In the genomic region with DNA sequence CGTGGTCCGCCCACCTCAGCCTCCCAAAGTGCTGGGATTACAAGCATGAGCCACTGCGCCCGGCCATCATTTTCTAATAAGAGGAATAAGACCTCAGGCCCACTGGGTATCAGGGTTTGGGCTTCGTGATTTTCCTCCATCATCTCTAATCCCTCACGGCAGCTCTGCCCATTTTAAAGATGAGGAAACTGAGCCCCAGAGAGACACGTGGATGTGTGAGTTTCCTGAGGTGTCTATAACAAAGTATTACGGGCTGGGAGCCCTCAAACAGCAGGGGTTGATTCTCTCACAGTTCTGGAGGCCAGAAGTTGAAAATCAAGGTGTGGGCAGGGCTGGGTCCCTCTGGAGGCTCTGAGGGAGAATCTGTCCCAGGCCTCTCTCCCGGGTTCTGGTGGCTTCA, we compare ENCODE assay signal across 11 cellular contexts. TPM values are rescaled to one million over a fixed set of nuclear protein-coding genes. Genes with fewer than 3 reads are reported as not detected.
DNase-seq lines count a peak whose midpoint lies in the region; ATAC-seq, FAIRE-seq and TF ChIP-seq lines count a peak whose summit lies in the region.
"Had no signal": no experiment of that assay in that cellular context is flagged by ENCODE, and none has a peak within 500 bp of the region (broad histone marks: within the 10 kb centered on the region; RNA-seq: fewer than 3 reads in every experiment).

No MANE protein-coding gene starts in this region.

- no peak for FAIRE-seq in GM12878 (lab: Jason Lieb, UNC)
- FAIRE-seq: HTR-8/SVneo had no signal

- H3K36me3 ChIP-seq in heart right ventricle (peaks cover 0 to 56% (median 0%) of the 10 kb centered on the region in 9 donors), GM12878 (ENCODE audit: control insufficient read depth in 2 of 2, insufficient read depth in 2 of 2, low read length in 1 of 2) (peaks cover 25 to 47% of the 10 kb centered on the region in 2 experiments), vagina (peaks cover 0 to 5% of the 10 kb centered on the region in 2 donors)

- DNase-seq in heart right ventricle, result no peak
- DNase-seq in cardiac septum (ENCODE audit: low spot score), result no peak
- DNase-seq in GM12878 (ENCODE audit: low read depth, low spot score), result no peak
- no peak for DNase-seq in naive thymus-derived CD8-positive, alpha-beta T cell
- no peak for DNase-seq in vagina (ENCODE audit: extremely low spot score in 2 of 2)
- no peak for DNase-seq in HuH-7.5 (ENCODE audit: low spot score)
- no peak for DNase-seq in stimulated activated CD4-positive, alpha-beta T cell treated with anti-CD3 and anti-CD28 coated beads, Interleukin-4, amount 100 ng/mL, for 24 hours
- DNase-seq: NCI-H187 treated with DMSO at 0.1 percent for 48 hours, T-helper 2 cell had no signal

- ATAC-seq in heart right ventricle, result no peak
- ATAC-seq in GM12878, result peak; percentile 3; the same call in 1 of the 3 replicates
- ATAC-seq in naive thymus-derived CD8-positive, alpha-beta T cell, result peak in 1 of 2 donors; percentile 8
- ATAC-seq in GM19023 (IDR thresholded peaks at IDR 0.05; ENCODE audit: unreplicated experiment), result no peak

- H3K27ac Mint-ChIP-seq in naive thymus-derived CD8-positive, alpha-beta T cell, result peak overlapping the region; percentile 35 to 92 (median 88)

- BruUV-seq in GM12878 (replicated peaks; lab: Mats Ljungman, UMichigan), result no TSS peak

- peak overlapping the region in 6 of 10 donors; percentile 65 to 74 (median 68) for H3K4me3 Mint-ChIP-seq in naive thymus-derived CD8-positive, alpha-beta T cell

- no peak overlapping the region for H2AFZ ChIP-seq in GM12878 (ENCODE audit: control insufficient read depth, low read depth, low read length)

- POLR2A ChIA-PET in GM12878 (lab: Charles Lee), result interaction anchor here (0.6 to 6.8 kb wide), 4 partner anchors 9 to 62 kb away, joined by 4 to 64 read pairs (median 6); no protein-coding TSS in a partner anchor
- POLR2A ChIA-PET in naive thymus-derived CD8-positive, alpha-beta T cell (lab: Charles Lee), result interaction anchor here (2.8 kb wide), 1 partner anchor 16 kb away, joined by 25 read pairs; no protein-coding TSS in a partner anchor

- no peaks in the 10 kb centered on the region for H3K27me3 Mint-ChIP-seq in naive thymus-derived CD8-positive, alpha-beta T cell

- no peaks in the 10 kb centered on the region for H4K20me1 ChIP-seq in GM12878 (ENCODE audit: control insufficient read depth, insufficient read depth)

- in situ Hi-C loops in GM12878 (cut with MboI), result no loop called here

- H3K27ac ChIP-seq in heart right ventricle, result peak overlapping the region in 7 of 10 donors; percentile 23 to 83 (median 58)
- H3K27ac ChIP-seq in GM12878 (ENCODE audit: control insufficient read depth, insufficient read depth), result peak overlapping the region; percentile 87
- H3K27ac ChIP-seq in vagina, result peak overlapping the region; percentile 82

- H3K27me3 ChIP-seq in heart right ventricle (no peaks in the 10 kb centered on the region), GM12878 (replicated peaks in 1 of 2; ENCODE audit: control insufficient read depth in 2 of 2, insufficient read depth in 2 of 2, low read length in 1 of 2) (no peaks in the 10 kb centered on the region), vagina (no peaks in the 10 kb centered on the region)

- TF ChIP-seq POLR2A in GM12878 (IDR thresholded peaks at IDR 0.05; ENCODE audit: low read depth, low read length) (no peak), vagina (IDR thresholded peaks at IDR 0.05) (no peak)

- H3K4me2 ChIP-seq in GM12878 (ENCODE audit: control insufficient read depth, insufficient read depth), result peak overlapping the region; percentile 94

- WGBS in heart right ventricle, 2 donors, result 93 to 97% methylated on average over 9 of the region's 9 CpGs
- 44% methylated on average over 9 of the region's 9 CpGs for whole genome bisulfite sequencing in GM12878 (ENCODE audit: insufficient coverage, insufficient replicate concordance, low lambda C conversion rate, missing lambda C conversion rate)

- no peak for TF ChIP-seq RAD21 in GM12878 (IDR thresholded peaks at IDR 0.05; ENCODE audit: insufficient read depth, low read depth, low read length)

- TF ChIP-seq EP300 in GM12878 (IDR thresholded peaks at IDR 0.05; ENCODE audit: borderline replicate concordance in 1 of 2, control insufficient read depth in 1 of 2, low read depth in 2 of 2, low read length in 2 of 2), result no peak

- peaks cover 0 to 55% (median 10%) of the 10 kb centered on the region in 3 donors for H3K36me3 Mint-ChIP-seq in naive thymus-derived CD8-positive, alpha-beta T cell

- peaks cover 5 to 92% (median 39%) of the 10 kb centered on the region in 9 donors for H3K4me1 ChIP-seq in heart right ventricle
- H3K4me1 ChIP-seq in GM12878 (ENCODE audit: control insufficient read depth, insufficient read depth, low read length), result peaks cover 65% of the 10 kb centered on the region
- peaks cover 72% of the 10 kb centered on the region for H3K4me1 ChIP-seq in vagina

- TF ChIP-seq CTCF in heart right ventricle (IDR thresholded peaks at IDR 0.05) (no peak), GM12878 (IDR thresholded peaks at IDR 0.05 in 2 of 3, conservative IDR thresholded peaks at IDR 0.05 in 1 of 3; ENCODE audit: control insufficient read depth in 2 of 3, extremely low read depth in 1 of 3, insufficient read depth in 1 of 3, low read depth in 3 of 3, low read length in 3 of 3) (no peak), vagina (IDR thresholded peaks at IDR 0.05) (no peak)

- RAD21 ChIA-PET in GM12878 (lab: Charles Lee; ENCODE audit: unreplicated experiment), result interaction anchor here (0.5 to 7.7 kb wide), 9 partner anchors 9 to 222 kb away, joined by 3 to 90 read pairs (median 3); a partner anchor contains a TSS

- peaks cover 38 to 84% (median 63%) of the 10 kb centered on the region in 4 donors for H3K4me1 Mint-ChIP-seq in naive thymus-derived CD8-positive, alpha-beta T cell

- H3K9me3 Mint-ChIP-seq in naive thymus-derived CD8-positive, alpha-beta T cell, result no peaks in the 10 kb centered on the region

- intact Hi-C loops in heart right ventricle (cut with DNase I), result no loop called here
- intact Hi-C loops in cardiac septum (cut with DNase I), result no loop called here
- intact Hi-C loops in GM12878 (cut with micrococcal nuclease; ENCODE audit: unreplicated experiment), result no loop called here
- intact Hi-C loops in vagina (cut with DNase I), result no loop called here

- H3K9ac ChIP-seq in GM12878 (ENCODE audit: control insufficient read depth, insufficient read depth, low read length), result peak overlapping the region; percentile 56

- H3K9me3 ChIP-seq in heart right ventricle (no peaks in the 10 kb centered on the region), GM12878 (replicated peaks; ENCODE audit: control insufficient read depth, insufficient read depth, low read length) (no peaks in the 10 kb centered on the region; the same call in 2 of the 3 replicates), vagina (no peaks in the 10 kb centered on the region)

- CTCF ChIA-PET in GM12878 (lab: Yijun Ruan, JAX), result interaction anchor here (0.6 to 3.9 kb wide), 6 partner anchors 15 to 174 kb away, joined by 3 to 30 read pairs (median 3); no protein-coding TSS in a partner anchor

- H3K79me2 ChIP-seq in GM12878 (ENCODE audit: control insufficient read depth, insufficient read depth, low read length), result peaks cover 89% of the 10 kb centered on the region

- peak overlapping the region in 1 of 10 donors; percentile 34 for H3K4me3 ChIP-seq in heart right ventricle
- H3K4me3 ChIP-seq in GM12878, result 0 out of 2 replicates have a peak overlapping the region, but pooled peaks have one; percentile 20
- no peak overlapping the region for H3K4me3 ChIP-seq in vagina

- SMC1A ChIA-PET in GM12878 (lab: Charles Lee; ENCODE audit: uncharacterized antibody, unreplicated experiment), result interaction anchor here (0.5 to 7.3 kb wide), 6 partner anchors 15 to 37 kb away, joined by 4 to 66 read pairs (median 4); no protein-coding TSS in a partner anchor

RNA-seq across cellular contexts. Expression of a gene that starts 33.7 kb away (rescaled TPM):
- total RNA-seq in heart right ventricle, result 10 to 100 TPM; 19.9 to 55.0 (median 27.5) TPM
- polyA plus RNA-seq in heart right ventricle, result 10 to 100 TPM; 27.9 to 55.2 TPM
- total RNA-seq in cardiac septum, result 35.6 TPM
- 555 and 589 TPM in 2 replicates for total RNA-seq in GM12878 (2013; cell fraction: nucleolus; rRNA removed)
- 66.4 and 77.3 TPM in 2 replicates for total RNA-seq in GM12878 (2014; rRNA removed)
- 38.1 and 42.6 TPM in 2 replicates for total RNA-seq in GM12878 (2014; rRNA removed; fragmentation: Illumina TruSeq; extraction: Trizol)
- total RNA-seq in GM12878 (2021), result 157 and 165 TPM in 2 replicates
- polyA plus RNA-seq in GM12878 (2011; ENCODE audit: low read depth), result 65.2 TPM
- 26.7 and 48.9 TPM in 2 replicates for polyA plus RNA-seq in GM12878 (2011; rRNA removed)
- polyA plus RNA-seq in GM12878 (2011; cell fraction: cytosol; rRNA removed), result 49.6 and 58.1 TPM in 2 replicates
- polyA plus RNA-seq in GM12878 (2011; cell fraction: nucleus; rRNA removed), result 452 and 507 TPM in 2 replicates
- 174 and 191 TPM in 2 replicates for polyA plus RNA-seq in GM12878 (2012)
- polyA plus RNA-seq in GM12878 (2014; fragmentation: Illumina TruSeq; extraction: Trizol), result 26.8 and 57.9 TPM in 2 replicates
- polyA plus RNA-seq in GM12878 (2014; fragmentation: Nextera tagmentation; extraction: Ambion mirVana), result 10 to 100 TPM in 1 of 2 experiments, 1 to 10 TPM in 1; 5.4 to 11.1 TPM
- polyA plus RNA-seq in GM12878 (2014; rRNA removed), result 87.6 and 105 TPM in 2 replicates
- polyA plus RNA-seq in GM12878 (2016; fragmentation: Nextera tagmentation; extraction: Ambion mirVana), result 10 to 100 TPM; 25.4 to 32.8 TPM
- polyA minus RNA-seq in GM12878 (2011; rRNA and poly(A)+ RNA removed), result 93.1 and 119 TPM in 2 replicates
- polyA minus RNA-seq in GM12878 (2011; cell fraction: cytosol; rRNA and poly(A)+ RNA removed), result 59.6 and 66.5 TPM in 2 replicates
- polyA minus RNA-seq in GM12878 (2011; cell fraction: nucleus; rRNA and poly(A)+ RNA removed), result 106 and 154 TPM in 2 replicates
- total RNA-seq in naive thymus-derived CD8-positive, alpha-beta T cell, result 100 to 1,000 TPM; 169 to 171 TPM
- polyA plus RNA-seq in naive thymus-derived CD8-positive, alpha-beta T cell, result 10 to 100 TPM in 1 of 3 donors, 1 to 10 TPM in 2; 3.3 to 22.3 (median 8.0) TPM
- total RNA-seq in vagina, result 100 TPM

RNA-seq across cellular contexts. Expression of a gene that starts 34.0 kb away (rescaled TPM):
- total RNA-seq in heart right ventricle, result 1 to 10 TPM; 2.0 to 9.1 (median 4.7) TPM
- polyA plus RNA-seq in heart right ventricle, result 10 to 100 TPM in 1 of 2 donors, 1 to 10 TPM in 1; 4.4 to 10.2 TPM
- 2.6 TPM for total RNA-seq in cardiac septum
- 14.2 and 16.9 TPM in 2 replicates for total RNA-seq in GM12878 (2013; cell fraction: nucleolus; rRNA removed)
- 15.4 and 22.7 TPM in 2 replicates for total RNA-seq in GM12878 (2014; rRNA removed)
- total RNA-seq in GM12878 (2014; rRNA removed; fragmentation: Illumina TruSeq; extraction: Trizol), result 22.8 and 24.0 TPM in 2 replicates
- total RNA-seq in GM12878 (2021), result 32.0 and 36.8 TPM in 2 replicates
- polyA plus RNA-seq in GM12878 (2011; ENCODE audit: low read depth), result 14.4 TPM
- 21.3 and 24.6 TPM in 2 replicates for polyA plus RNA-seq in GM12878 (2011; rRNA removed)
- 24.9 and 27.7 TPM in 2 replicates for polyA plus RNA-seq in GM12878 (2011; cell fraction: cytosol; rRNA removed)
- 31.7 and 32.0 TPM in 2 replicates for polyA plus RNA-seq in GM12878 (2011; cell fraction: nucleus; rRNA removed)
- polyA plus RNA-seq in GM12878 (2012), result 16.4 and 17.9 TPM in 2 replicates
- polyA plus RNA-seq in GM12878 (2014; fragmentation: Illumina TruSeq; extraction: Trizol), result 33.1 and 37.2 TPM in 2 replicates
- 10 to 100 TPM; 24.2 to 35.7 TPM for polyA plus RNA-seq in GM12878 (2014; fragmentation: Nextera tagmentation; extraction: Ambion mirVana)
- polyA plus RNA-seq in GM12878 (2014; rRNA removed), result 34.6 and 37.4 TPM in 2 replicates
- 10 to 100 TPM; 43.0 to 43.9 TPM for polyA plus RNA-seq in GM12878 (2016; fragmentation: Nextera tagmentation; extraction: Ambion mirVana)
- 10.3 and 10.8 TPM in 2 replicates for polyA minus RNA-seq in GM12878 (2011; rRNA and poly(A)+ RNA removed)
- polyA minus RNA-seq in GM12878 (2011; cell fraction: cytosol; rRNA and poly(A)+ RNA removed), result 3.7 and 8.1 TPM in 2 replicates
- 5.4 and 11.7 TPM in 2 replicates for polyA minus RNA-seq in GM12878 (2011; cell fraction: nucleus; rRNA and poly(A)+ RNA removed)
- 10 to 100 TPM; 18.3 to 20.4 TPM for total RNA-seq in naive thymus-derived CD8-positive, alpha-beta T cell
- 10 to 100 TPM in 1 of 3 donors, 1 to 10 TPM in 2; 5.3 to 11.9 (median 5.9) TPM for polyA plus RNA-seq in naive thymus-derived CD8-positive, alpha-beta T cell
- total RNA-seq in vagina, result 4.7 TPM
